Comparison of ENCODE assay signal across 8 cellular contexts in genomic region chr7:74606909-74607255, GRCh38.
DNase-seq lines count a peak whose midpoint lies in the region; TF ChIP-seq lines count a peak whose summit lies in the region.

No MANE protein-coding gene starts in this region.

- POLR2A ChIA-PET in AG04449 (lab: Yijun Ruan, JAX) = no interaction called here

- H3K4me1 ChIP-seq in HUES6 (ENCODE audit: control insufficient read depth, insufficient read depth, low read length) = peaks cover 5% of the 10 kb centered on the region
- H3K4me1 ChIP-seq in muscle layer of duodenum (ENCODE audit: control insufficient read depth in 1 of 2, insufficient read depth in 2 of 2, low read length in 2 of 2) = peaks cover 0 to 5% of the 10 kb centered on the region in 2 donors

- no peak for TF ChIP-seq CTCF in AG04449 (IDR thresholded peaks at IDR 0.05; ENCODE audit: insufficient read depth, low read length, missing control alignments)
- TF ChIP-seq CTCF in choroid plexus epithelial cell (conservative IDR thresholded peaks at IDR 0.05; ENCODE audit: low read depth, low read length) = no peak

- no peaks in the 10 kb centered on the region for H3K9me3 ChIP-seq in HUES6 (ENCODE audit: control insufficient read depth, insufficient read depth, low read depth, low read length)
- no peaks in the 10 kb centered on the region for H3K9me3 ChIP-seq in muscle layer of duodenum (ENCODE audit: control insufficient read depth in 1 of 2, low read length in 2 of 2)

- H3K4me3 ChIP-seq in AG04449 (ENCODE audit: low read depth, low read length) = peak overlapping the region; percentile 45; the same call in 1 of the 2 replicates
- H3K4me3 ChIP-seq in HUES6 (ENCODE audit: low read depth, low read length) = peak overlapping the region; percentile 54
- H3K4me3 ChIP-seq in choroid plexus epithelial cell (ENCODE audit: low read depth, low read length) = peak overlapping the region; percentile 52
- H3K4me3 ChIP-seq in muscle layer of duodenum (ENCODE audit: low read depth in 1 of 2, low read length in 2 of 2) = peak overlapping the region; percentile 46 to 55

- peak overlapping the region; percentile 53 for H3K9ac ChIP-seq in HUES6 (ENCODE audit: low read length)

- DNase-seq in AG04449 (ENCODE audit: low read depth, low spot score) (no peak), choroid plexus epithelial cell (ENCODE audit: low read depth) (no peak), SIG-M5 treated with dmso at 0.1 percent for 504 hours (lab: John Stamatoyannopoulos, UW; ENCODE audit: unreplicated experiment) (no peak), NOMO-1 (lab: John Stamatoyannopoulos, UW; ENCODE audit: unreplicated experiment in 2 of 2) (no peak)
- DNase-seq in activated effector memory CD4-positive, alpha-beta T cell treated with anti-CD3 and anti-CD28 coated beads, Interleukin-2, amount 50 U/mL, for 16 hours = no peak
- DNase-seq in stimulated activated CD4-positive, alpha-beta T cell treated with anti-CD3 and anti-CD28 coated beads, Interleukin-2, amount 100 ng/mL, for 24 hours = no peak

- CTCF ChIA-PET in AG04449 (lab: Yijun Ruan, JAX) = no interaction called here

- H3K36me3 ChIP-seq in HUES6 (ENCODE audit: control insufficient read depth, insufficient read depth, low read length) = peaks cover 4% of the 10 kb centered on the region; the same call in 1 of the 2 replicates
- no peaks in the 10 kb centered on the region for H3K36me3 ChIP-seq in muscle layer of duodenum (ENCODE audit: control insufficient read depth in 1 of 2, insufficient read depth in 2 of 2, low read length in 2 of 2)

- no peaks in the 10 kb centered on the region for H3K27me3 ChIP-seq in HUES6 (ENCODE audit: control insufficient read depth, insufficient read depth, low read length)
- H3K27me3 ChIP-seq in muscle layer of duodenum (ENCODE audit: low read depth, low read length) = no peaks in the 10 kb centered on the region

- H3K27ac ChIP-seq in HUES6 (ENCODE audit: low read depth, low read length) (no peak overlapping the region), muscle layer of duodenum (ENCODE audit: low read length) (no peak overlapping the region)
